13 cellular contexts compared by ENCODE assay signal in the genomic region with DNA sequence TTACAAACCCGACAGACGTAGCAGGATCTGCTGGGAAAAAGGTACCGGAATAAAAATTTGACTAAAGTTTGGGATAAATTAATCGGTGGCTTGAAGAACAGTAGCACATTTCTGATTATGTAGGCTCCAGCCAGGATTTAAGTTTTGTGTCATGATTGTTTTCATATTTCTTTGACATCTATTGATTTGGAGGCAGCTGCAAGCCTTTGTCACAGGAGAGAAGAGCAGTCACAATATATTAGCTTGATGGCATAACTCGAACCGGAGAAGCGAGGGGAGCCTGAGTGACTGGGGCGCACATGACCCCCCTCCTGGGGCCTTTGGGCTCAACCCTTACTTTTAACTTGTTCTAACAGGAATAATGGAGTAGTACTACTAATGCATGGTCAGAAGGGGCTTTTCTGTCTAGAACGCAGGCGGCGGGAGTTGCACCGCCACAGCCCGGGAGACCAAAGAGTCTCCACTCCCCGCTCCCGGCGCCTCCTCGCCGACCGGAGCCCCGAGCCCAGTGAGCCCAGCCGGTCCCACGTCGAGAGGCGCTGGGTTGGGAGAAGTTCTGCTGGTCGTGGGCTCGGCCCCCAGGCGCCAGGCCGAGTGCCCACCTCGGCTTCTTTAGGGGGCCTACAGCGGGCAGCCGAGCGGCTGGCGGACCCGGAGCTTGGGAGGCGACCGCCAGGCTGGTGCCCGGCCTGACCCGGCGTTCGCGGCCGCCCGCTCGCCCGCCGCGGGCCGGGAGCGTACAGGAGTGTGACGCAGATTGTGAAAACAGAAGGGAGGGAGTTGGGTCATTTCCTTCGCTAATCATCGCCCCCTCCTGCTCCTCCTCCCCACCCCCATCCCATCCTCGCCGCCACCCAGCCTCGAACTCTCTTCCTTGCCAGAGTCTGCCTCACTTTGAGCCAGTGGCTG. TPM values are rescaled to one million over a fixed set of nuclear protein-coding genes. Genes with fewer than 3 reads are reported as not detected.
DNase-seq lines count a peak whose midpoint lies in the region; ATAC-seq and TF ChIP-seq lines count a peak whose summit lies in the region.
"Had no signal": no experiment of that assay in that cellular context is flagged by ENCODE, and none has a peak within 500 bp of the region (broad histone marks: within the 10 kb centered on the region; RNA-seq: fewer than 3 reads in every experiment).

No MANE protein-coding gene starts in this region.

- H3K4me3 ChIP-seq in AG04449 (ENCODE audit: low read depth, low read length) (peak overlapping the region; percentile 29), iPS-18c (ENCODE audit: insufficient read depth, low read depth, low read length) (peak overlapping the region; percentile 56)
- H3K4me3 ChIP-seq: K562, SK-N-MC had no signal

- ATAC-seq in activated naive CD8-positive, alpha-beta T cell treated with anti-CD3 and anti-CD28 coated beads, Interleukin-2, amount 10 ng/mL, durations not matched to agents 7 days and 5 days (ENCODE audit: low read depth) = no peak
- ATAC-seq in left cardiac atrium = no peak

- H3K36me3 Mint-ChIP-seq in activated naive CD8-positive, alpha-beta T cell treated with anti-CD3 and anti-CD28 coated beads, Interleukin-2, amount 10 ng/mL, durations not matched to agents 7 days and 5 days = no peaks in the 10 kb centered on the region

- H3K9me3 ChIP-seq in iPS-18c (ENCODE audit: control insufficient read depth, insufficient read depth, low read length) = no peaks in the 10 kb centered on the region

- TF ChIP-seq CTCF in AG04449 (IDR thresholded peaks at IDR 0.05; ENCODE audit: insufficient read depth, low read length, missing control alignments) = no peak
- no peak for TF ChIP-seq CTCF in GM10266 (IDR thresholded peaks at IDR 0.05; ENCODE audit: control insufficient read depth, insufficient read depth, low read depth, missing control alignments)

- H3K27me3 Mint-ChIP-seq in activated naive CD8-positive, alpha-beta T cell treated with anti-CD3 and anti-CD28 coated beads, Interleukin-2, amount 10 ng/mL, durations not matched to agents 7 days and 5 days = peaks cover 74% of the 10 kb centered on the region

- CTCF ChIA-PET in AG04449 (lab: Yijun Ruan, JAX) = no interaction called here

- POLR2A ChIA-PET in AG04449 (lab: Yijun Ruan, JAX) = no interaction called here
- POLR2A ChIA-PET in activated naive CD8-positive, alpha-beta T cell treated with anti-CD3 and anti-CD28 coated beads, Interleukin-2, amount 10 ng/mL, durations not matched to agents 7 days and 5 days (lab: Charles Lee) = no interaction called here

- DNase-seq in AG04449 (ENCODE audit: low read depth, low spot score) = no peak
- peak; percentile 32 for DNase-seq in GM10266 (ENCODE audit: extremely low spot score)
- peak; percentile 31 for DNase-seq in activated naive CD8-positive, alpha-beta T cell treated with anti-CD3 and anti-CD28 coated beads, Interleukin-2, amount 10 ng/mL, durations not matched to agents 7 days and 5 days
- DNase-seq in stimulated activated CD4-positive, alpha-beta T cell treated with anti-CD3 and anti-CD28 coated beads, Interleukin-15, amount 100 ng/mL, for 24 hours = no peak
- DNase-seq in left cardiac atrium = no peak
- DNase-seq in stimulated activated naive CD4-positive, alpha-beta T cell treated with Interleukin-2 at 50 U/mL for 16 hours (lab: John Stamatoyannopoulos, UW) = no peak
- DNase-seq in amniotic stem cell (lab: John Stamatoyannopoulos, UW) = no peak
- DNase-seq: activated CD8-positive, alpha-beta memory T cell treated with anti-CD3 and anti-CD28 coated beads, Interleukin-2, amount 50 U/mL, for 48 hours; COR-L47 had no signal

- peaks cover 3% of the 10 kb centered on the region for H3K9me3 Mint-ChIP-seq in activated naive CD8-positive, alpha-beta T cell treated with anti-CD3 and anti-CD28 coated beads, Interleukin-2, amount 10 ng/mL, durations not matched to agents 7 days and 5 days
- H3K9me3 Mint-ChIP-seq: dendritic cell treated with granulocyte-macrophage colony-stimulating factor and Interleukin-4, amounts not matched to agents 40 ng/mL and 50 ng/mL, for 4 days had no signal

- H3K4me3 Mint-ChIP-seq in activated naive CD8-positive, alpha-beta T cell treated with anti-CD3 and anti-CD28 coated beads, Interleukin-2, amount 10 ng/mL, durations not matched to agents 7 days and 5 days = no peak overlapping the region
- H3K4me3 Mint-ChIP-seq: dendritic cell treated with granulocyte-macrophage colony-stimulating factor and Interleukin-4, amounts not matched to agents 40 ng/mL and 50 ng/mL, for 4 days had no signal

- intact Hi-C loops in left cardiac atrium (cut with DNase I) = no loop called here

- peaks cover 11% of the 10 kb centered on the region for H3K4me1 Mint-ChIP-seq in activated naive CD8-positive, alpha-beta T cell treated with anti-CD3 and anti-CD28 coated beads, Interleukin-2, amount 10 ng/mL, durations not matched to agents 7 days and 5 days

- H3K27ac Mint-ChIP-seq in activated naive CD8-positive, alpha-beta T cell treated with anti-CD3 and anti-CD28 coated beads, Interleukin-2, amount 10 ng/mL, durations not matched to agents 7 days and 5 days = peak overlapping the region; percentile 70
- H3K27ac Mint-ChIP-seq: dendritic cell treated with granulocyte-macrophage colony-stimulating factor and Interleukin-4, amounts not matched to agents 40 ng/mL and 50 ng/mL, for 4 days had no signal

RNA-seq across cellular contexts. Expression of a gene that starts 15.7 kb away (rescaled TPM):
- not detected for total RNA-seq in activated naive CD8-positive, alpha-beta T cell treated with anti-CD3 and anti-CD28 coated beads, Interleukin-2, amount 10 ng/mL, durations not matched to agents 7 days and 5 days
- total RNA-seq in left cardiac atrium = not detected

Comparison
In these comparisons a context has a peak if more than half of its experiments do, and no peak if none do; other contexts are left out.
1. DNase-seq: peak in GM10266 (single experiment) and activated naive CD8-positive, alpha-beta T cell treated with anti-CD3 and anti-CD28 coated beads, Interleukin-2, amount 10 ng/mL, durations not matched to agents 7 days and 5 days (single experiment); none in AG04449 (single experiment), stimulated activated CD4-positive, alpha-beta T cell treated with anti-CD3 and anti-CD28 coated beads, Interleukin-15, amount 100 ng/mL, for 24 hours (single experiment), left cardiac atrium (single experiment), stimulated activated naive CD4-positive, alpha-beta T cell treated with Interleukin-2 at 50 U/mL for 16 hours (single experiment) and amniotic stem cell (single experiment).